ENCODE assay signal across 21 cellular contexts in genomic region chr3:12929801-12930200, GRCh38.
A peak's percentile ranks its signal among the peaks of the same experiment; 100 is the strongest.
DNase-seq lines count a peak whose midpoint lies in the region; ATAC-seq, FAIRE-seq and TF ChIP-seq lines count a peak whose summit lies in the region.
"Had no signal": no experiment of that assay in that cellular context is flagged by ENCODE, and none has a peak within 500 bp of the region (broad histone marks: within the 10 kb centered on the region; RNA-seq: fewer than 3 reads in every experiment).

No MANE protein-coding gene starts in this region.

- H3K4me3 ChIP-seq in small intestine (ENCODE audit: low read depth in 1 of 2, low read length in 2 of 2), result no peak overlapping the region
- H3K4me3 ChIP-seq: pancreas had no signal

- peak overlapping the region; percentile 13 for H3K27ac Mint-ChIP-seq in activated naive CD8-positive, alpha-beta T cell treated with anti-CD3 and anti-CD28 coated beads, Interleukin-2, amount 10 ng/mL, durations not matched to agents 7 days and 5 days
- H3K27ac Mint-ChIP-seq in activated naive CD8-positive, alpha-beta T cell treated with anti-CD3 and anti-CD28 coated beads for 36 hours, result no peak overlapping the region
- H3K27ac Mint-ChIP-seq in brain, result peak overlapping the region in 4 of 5 experiments; percentile 10 to 94 (median 60)
- H3K27ac Mint-ChIP-seq: T-helper 17 cell had no signal

- H3K27ac ChIP-seq in small intestine (ENCODE audit: low read depth in 1 of 2, low read length in 1 of 2), result no peak overlapping the region
- H3K27ac ChIP-seq: pancreas had no signal

- no peak overlapping the region for H3K4me3 Mint-ChIP-seq in activated naive CD8-positive, alpha-beta T cell treated with anti-CD3 and anti-CD28 coated beads, Interleukin-2, amount 10 ng/mL, durations not matched to agents 7 days and 5 days
- no peak overlapping the region for H3K4me3 Mint-ChIP-seq in activated naive CD8-positive, alpha-beta T cell treated with anti-CD3 and anti-CD28 coated beads for 36 hours
- H3K4me3 Mint-ChIP-seq in brain, result peak overlapping the region in 1 of 5 experiments; percentile 6
- H3K4me3 Mint-ChIP-seq: activated T-cell treated with anti-CD3 and anti-CD28 coated beads, Interleukin-2, amount 50 U/mL, for 4 hours had no signal

- peak; percentile 31 for ATAC-seq in activated naive CD8-positive, alpha-beta T cell treated with anti-CD3 and anti-CD28 coated beads, Interleukin-2, amount 10 ng/mL, durations not matched to agents 7 days and 5 days (ENCODE audit: low read depth)
- ATAC-seq in GM18498 (IDR thresholded peaks at IDR 0.05; ENCODE audit: unreplicated experiment), result no peak
- ATAC-seq: sciatic nerve, T-helper 17 cell had no signal

- H3K9me3 ChIP-seq in small intestine (ENCODE audit: control insufficient read depth, low read depth), result no peaks in the 10 kb centered on the region
- H3K9me3 ChIP-seq: pancreas had no signal

- no peak for TF ChIP-seq CTCF in brain (conservative IDR thresholded peaks at IDR 0.05)

- H3K9me3 Mint-ChIP-seq in activated naive CD8-positive, alpha-beta T cell treated with anti-CD3 and anti-CD28 coated beads, Interleukin-2, amount 10 ng/mL, durations not matched to agents 7 days and 5 days, result no peaks in the 10 kb centered on the region
- H3K9me3 Mint-ChIP-seq in activated naive CD8-positive, alpha-beta T cell treated with anti-CD3 and anti-CD28 coated beads for 36 hours, result no peaks in the 10 kb centered on the region
- H3K9me3 Mint-ChIP-seq in brain, result peaks cover 0 to 2% (median 0%) of the 10 kb centered on the region in 5 experiments
- H3K9me3 Mint-ChIP-seq: activated T-cell treated with anti-CD3 and anti-CD28 coated beads, Interleukin-2, amount 50 U/mL, for 4 hours had no signal

- H3K4me1 Mint-ChIP-seq in activated naive CD8-positive, alpha-beta T cell treated with anti-CD3 and anti-CD28 coated beads, Interleukin-2, amount 10 ng/mL, durations not matched to agents 7 days and 5 days, result peaks cover 11% of the 10 kb centered on the region
- peaks cover 4% of the 10 kb centered on the region for H3K4me1 Mint-ChIP-seq in activated naive CD8-positive, alpha-beta T cell treated with anti-CD3 and anti-CD28 coated beads for 36 hours
- H3K4me1 Mint-ChIP-seq in brain, result peaks cover 36% of the 10 kb centered on the region

- FAIRE-seq in small intestine (lab: Jason Lieb, UNC), result no peak
- FAIRE-seq: GM12891, pancreas had no signal

- H3K27me3 ChIP-seq in small intestine (ENCODE audit: control insufficient read depth in 2 of 2, insufficient read depth in 2 of 2, low read length in 2 of 2), result no peaks in the 10 kb centered on the region
- H3K27me3 ChIP-seq: pancreas had no signal

- H3K36me3 Mint-ChIP-seq in activated naive CD8-positive, alpha-beta T cell treated with anti-CD3 and anti-CD28 coated beads, Interleukin-2, amount 10 ng/mL, durations not matched to agents 7 days and 5 days, result peaks cover 1% of the 10 kb centered on the region
- no peaks in the 10 kb centered on the region for H3K36me3 Mint-ChIP-seq in activated naive CD8-positive, alpha-beta T cell treated with anti-CD3 and anti-CD28 coated beads for 36 hours
- H3K36me3 Mint-ChIP-seq in brain, result peaks cover 8% of the 10 kb centered on the region

- 76 to 84% (median 76%) methylated on average over 6 of the region's 6 CpGs for WGBS in small intestine, 3 donors

- no peaks in the 10 kb centered on the region for H3K36me3 ChIP-seq in small intestine (ENCODE audit: control insufficient read depth in 2 of 2, insufficient read depth in 2 of 2, low read length in 2 of 2)

- H3K4me1 ChIP-seq in small intestine (ENCODE audit: control insufficient read depth in 2 of 2, insufficient read depth in 1 of 2, low read depth in 1 of 2, low read length in 1 of 2), result no peaks in the 10 kb centered on the region

- no peaks in the 10 kb centered on the region for H3K27me3 Mint-ChIP-seq in activated naive CD8-positive, alpha-beta T cell treated with anti-CD3 and anti-CD28 coated beads, Interleukin-2, amount 10 ng/mL, durations not matched to agents 7 days and 5 days
- no peaks in the 10 kb centered on the region for H3K27me3 Mint-ChIP-seq in activated naive CD8-positive, alpha-beta T cell treated with anti-CD3 and anti-CD28 coated beads for 36 hours
- no peaks in the 10 kb centered on the region for H3K27me3 Mint-ChIP-seq in brain
- H3K27me3 Mint-ChIP-seq: T-helper 17 cell had no signal

- POLR2A ChIA-PET in activated naive CD8-positive, alpha-beta T cell treated with anti-CD3 and anti-CD28 coated beads, Interleukin-2, amount 10 ng/mL, durations not matched to agents 7 days and 5 days (lab: Charles Lee), result no interaction called here

- DNase-seq in activated naive CD8-positive, alpha-beta T cell treated with anti-CD3 and anti-CD28 coated beads, Interleukin-2, amount 10 ng/mL, durations not matched to agents 7 days and 5 days, result no peak
- no peak for DNase-seq in activated naive CD8-positive, alpha-beta T cell treated with anti-CD3 and anti-CD28 coated beads for 36 hours
- DNase-seq in NCI-H69 (lab: John Stamatoyannopoulos, UW) (peak; percentile 50), putamen (ENCODE audit: low spot score) (peak; percentile 84), small intestine (no peak)
- DNase-seq: activated CD4-positive, CD25-positive, alpha-beta regulatory T cell; activated T-cell treated with anti-CD3 and anti-CD28 coated beads, Interleukin-2, amount 50 U/mL, for 4 hours; central memory CD4-positive, alpha-beta T cell; DMS 273 treated with DMSO at 0.1 percent for 48 hours; glutamatergic neuron; Karpas-422; NCI-H1048; NCI-H2029 treated with DMSO at 0.1 percent for 48 hours; NCI-H526; pancreas; SHP77; T-helper 17 cell had no signal

Comparison
In these comparisons a context has a peak if more than half of its experiments do, and no peak if none do; other contexts are left out.
1. DNase-seq: peak in NCI-H69 (single experiment) and putamen (single experiment); none in activated naive CD8-positive, alpha-beta T cell treated with anti-CD3 and anti-CD28 coated beads, Interleukin-2, amount 10 ng/mL, durations not matched to agents 7 days and 5 days (single experiment), activated naive CD8-positive, alpha-beta T cell treated with anti-CD3 and anti-CD28 coated beads for 36 hours (single experiment) and small intestine (single experiment).